Comparison of ENCODE assay signal across 16 cellular contexts in genomic region chr4:155529761-155530160, GRCh38.
DNase-seq lines count a peak whose midpoint lies in the region; ATAC-seq, FAIRE-seq and TF ChIP-seq lines count a peak whose summit lies in the region.
"Had no signal": no experiment of that assay in that cellular context is flagged by ENCODE, and none has a peak within 500 bp of the region (broad histone marks: within the 10 kb centered on the region; RNA-seq: fewer than 3 reads in every experiment).

No MANE protein-coding gene starts in this region.

- H3K4me1 ChIP-seq in left ventricle myocardium inferior (peaks cover 32% of the 10 kb centered on the region), kidney (ENCODE audit: control insufficient read depth in 1 of 2, insufficient read depth in 1 of 2, low read depth in 1 of 2, low read length in 2 of 2) (peaks cover 0 to 2% of the 10 kb centered on the region in 2 donors)
- H3K4me1 ChIP-seq: BE2C had no signal

- H3K36me3 Mint-ChIP-seq in activated naive CD4-positive, alpha-beta T cell treated with anti-CD3 and anti-CD28 coated beads, Interleukin-2, amount 10 ng/mL, durations not matched to agents 7 days and 5 days, result no peaks in the 10 kb centered on the region
- H3K36me3 Mint-ChIP-seq in CD4-positive, alpha-beta T cell (ENCODE audit: low read depth), result no peaks in the 10 kb centered on the region
- H3K36me3 Mint-ChIP-seq: CD14-positive monocyte had no signal

- peak; percentile 84 for FAIRE-seq in kidney (lab: Jason Lieb, UNC)

- POLR2A ChIA-PET in CD4-positive, alpha-beta T cell (lab: Charles Lee), result no interaction called here

- no peaks in the 10 kb centered on the region for H3K27me3 Mint-ChIP-seq in activated naive CD4-positive, alpha-beta T cell treated with anti-CD3 and anti-CD28 coated beads, Interleukin-2, amount 10 ng/mL, durations not matched to agents 7 days and 5 days
- no peaks in the 10 kb centered on the region for H3K27me3 Mint-ChIP-seq in CD4-positive, alpha-beta T cell

- DNase-seq in left ventricle myocardium inferior, result no peak
- no peak for DNase-seq in cardiac septum (ENCODE audit: low spot score)
- DNase-seq in kidney, result no peak
- no peak for DNase-seq in stimulated activated CD4-positive, alpha-beta T cell treated with anti-CD3 and anti-CD28 coated beads, Interleukin-12 subunit alpha, Interleukin-12 subunit beta, amount 100 ng/mL, for 4 hours
- no peak for DNase-seq in activated naive CD4-positive, alpha-beta T cell treated with anti-CD3 and anti-CD28 coated beads, Interleukin-2, amount 10 ng/mL, durations not matched to agents 7 days and 5 days
- DNase-seq in CD4-positive, alpha-beta T cell, result no peak
- DNase-seq in stimulated activated CD4-positive, alpha-beta T cell treated with anti-CD3 and anti-CD28 coated beads, Interleukin-1b, Interleukin-23, amount 100 ng/mL, for 48 hours, result no peak
- DNase-seq: 8988T, NCI-H446 treated with DMSO at 0.1 percent for 48 hours, NCI-H526 treated with DMSO at 0.1 percent for 48 hours, Peyer's patch, SIG-M5 had no signal

- no peaks in the 10 kb centered on the region for H3K36me3 ChIP-seq in left ventricle myocardium inferior
- H3K36me3 ChIP-seq in kidney (ENCODE audit: control insufficient read depth in 1 of 2, insufficient read depth in 2 of 2, low read length in 2 of 2), result no peaks in the 10 kb centered on the region
- H3K36me3 ChIP-seq: BE2C, Peyer's patch had no signal

- H3K4me1 Mint-ChIP-seq in activated naive CD4-positive, alpha-beta T cell treated with anti-CD3 and anti-CD28 coated beads, Interleukin-2, amount 10 ng/mL, durations not matched to agents 7 days and 5 days, result no peaks in the 10 kb centered on the region
- no peaks in the 10 kb centered on the region for H3K4me1 Mint-ChIP-seq in CD4-positive, alpha-beta T cell (ENCODE audit: low read depth)
- H3K4me1 Mint-ChIP-seq: CD14-positive monocyte had no signal

- intact Hi-C loops in left ventricle myocardium inferior (cut with micrococcal nuclease) (no loop called here), cardiac septum (cut with DNase I) (no loop called here), kidney (cut with DNase I) (no loop called here)
- intact Hi-C loops in CD4-positive, alpha-beta T cell (cut with DNase I, micrococcal nuclease), result no loop called here

- H3K27ac Mint-ChIP-seq in activated naive CD4-positive, alpha-beta T cell treated with anti-CD3 and anti-CD28 coated beads, Interleukin-2, amount 10 ng/mL, durations not matched to agents 7 days and 5 days, result no peak overlapping the region
- H3K27ac Mint-ChIP-seq in CD4-positive, alpha-beta T cell, result no peak overlapping the region
- H3K27ac Mint-ChIP-seq: CD14-positive monocyte had no signal

- TF ChIP-seq CTCF in left ventricle myocardium inferior (IDR thresholded peaks at IDR 0.05; ENCODE audit: borderline replicate concordance) (no peak), VCaP (conservative IDR thresholded peaks at IDR 0.05) (no peak), kidney (IDR thresholded peaks at IDR 0.05; ENCODE audit: borderline replicate concordance, extremely low read depth, insufficient read depth) (no peak)
- no peak for TF ChIP-seq CTCF in CD4-positive, alpha-beta T cell (IDR thresholded peaks at IDR 0.05)

- H3K9me3 Mint-ChIP-seq in activated naive CD4-positive, alpha-beta T cell treated with anti-CD3 and anti-CD28 coated beads, Interleukin-2, amount 10 ng/mL, durations not matched to agents 7 days and 5 days, result no peaks in the 10 kb centered on the region
- H3K9me3 Mint-ChIP-seq in CD4-positive, alpha-beta T cell, result no peaks in the 10 kb centered on the region
- H3K9me3 Mint-ChIP-seq: CD14-positive monocyte had no signal

- H3K9ac ChIP-seq in kidney (ENCODE audit: low read length in 2 of 2), result no peak overlapping the region

- no peak overlapping the region for H3K4me3 ChIP-seq in left ventricle myocardium inferior
- H3K4me3 ChIP-seq in kidney (ENCODE audit: low read length in 2 of 2), result no peak overlapping the region
- H3K4me3 ChIP-seq: Peyer's patch, SK-N-MC had no signal

- no peak for ATAC-seq in CD4-positive, alpha-beta T cell (ENCODE audit: poor library complexity)

- H3K27ac ChIP-seq in left ventricle myocardium inferior (replicated peaks) (peak overlapping the region; percentile 16), VCaP (peak overlapping the region; percentile 77), kidney (ENCODE audit: low read depth in 2 of 2, low read length in 2 of 2) (no peak overlapping the region)
- no peak overlapping the region for H3K27ac ChIP-seq in CD4-positive, alpha-beta T cell (ENCODE audit: low read depth, low read length)
- H3K27ac ChIP-seq: Peyer's patch, SK-N-MC had no signal

- no peaks in the 10 kb centered on the region for H3K9me3 ChIP-seq in left ventricle myocardium inferior (replicated peaks)
- H3K9me3 ChIP-seq in kidney (ENCODE audit: control insufficient read depth in 1 of 2, low read length in 2 of 2), result no peaks in the 10 kb centered on the region
- no peaks in the 10 kb centered on the region for H3K9me3 ChIP-seq in CD4-positive, alpha-beta T cell (ENCODE audit: control insufficient read depth, low read length)
- H3K9me3 ChIP-seq: BE2C, Peyer's patch had no signal

- CTCF ChIA-PET in activated naive CD4-positive, alpha-beta T cell treated with anti-CD3 and anti-CD28 coated beads, Interleukin-2, amount 10 ng/mL, durations not matched to agents 7 days and 5 days (lab: Charles Lee), result interaction anchor here (1.1 to 1.3 kb wide), 2 partner anchors 80 to 257 kb away, joined by 3 to 7 read pairs; no protein-coding TSS in a partner anchor
- CTCF ChIA-PET in CD4-positive, alpha-beta T cell (lab: Charles Lee), result interaction anchor here (1.1 kb wide), 1 partner anchor 32 kb away, joined by 4 read pairs; no protein-coding TSS in a partner anchor

- H3K27me3 ChIP-seq in left ventricle myocardium inferior (ENCODE audit: low read depth), result no peaks in the 10 kb centered on the region
- H3K27me3 ChIP-seq in CD4-positive, alpha-beta T cell (ENCODE audit: control insufficient read depth, insufficient read depth, low read length), result no peaks in the 10 kb centered on the region
- H3K27me3 ChIP-seq: BE2C, Peyer's patch had no signal

- no peak overlapping the region for H3K4me3 Mint-ChIP-seq in activated naive CD4-positive, alpha-beta T cell treated with anti-CD3 and anti-CD28 coated beads, Interleukin-2, amount 10 ng/mL, durations not matched to agents 7 days and 5 days
- no peak overlapping the region for H3K4me3 Mint-ChIP-seq in CD4-positive, alpha-beta T cell
- H3K4me3 Mint-ChIP-seq: CD14-positive monocyte had no signal

Comparison
In these comparisons a context has a peak if more than half of its experiments do, and no peak if none do; other contexts are left out.
1. H3K27ac ChIP-seq: peak in left ventricle myocardium inferior (single experiment) and VCaP (single experiment); none in kidney (0 of 2) and CD4-positive, alpha-beta T cell (single experiment).